ENCODE assay signal across 8 cellular contexts in the genomic region with DNA sequence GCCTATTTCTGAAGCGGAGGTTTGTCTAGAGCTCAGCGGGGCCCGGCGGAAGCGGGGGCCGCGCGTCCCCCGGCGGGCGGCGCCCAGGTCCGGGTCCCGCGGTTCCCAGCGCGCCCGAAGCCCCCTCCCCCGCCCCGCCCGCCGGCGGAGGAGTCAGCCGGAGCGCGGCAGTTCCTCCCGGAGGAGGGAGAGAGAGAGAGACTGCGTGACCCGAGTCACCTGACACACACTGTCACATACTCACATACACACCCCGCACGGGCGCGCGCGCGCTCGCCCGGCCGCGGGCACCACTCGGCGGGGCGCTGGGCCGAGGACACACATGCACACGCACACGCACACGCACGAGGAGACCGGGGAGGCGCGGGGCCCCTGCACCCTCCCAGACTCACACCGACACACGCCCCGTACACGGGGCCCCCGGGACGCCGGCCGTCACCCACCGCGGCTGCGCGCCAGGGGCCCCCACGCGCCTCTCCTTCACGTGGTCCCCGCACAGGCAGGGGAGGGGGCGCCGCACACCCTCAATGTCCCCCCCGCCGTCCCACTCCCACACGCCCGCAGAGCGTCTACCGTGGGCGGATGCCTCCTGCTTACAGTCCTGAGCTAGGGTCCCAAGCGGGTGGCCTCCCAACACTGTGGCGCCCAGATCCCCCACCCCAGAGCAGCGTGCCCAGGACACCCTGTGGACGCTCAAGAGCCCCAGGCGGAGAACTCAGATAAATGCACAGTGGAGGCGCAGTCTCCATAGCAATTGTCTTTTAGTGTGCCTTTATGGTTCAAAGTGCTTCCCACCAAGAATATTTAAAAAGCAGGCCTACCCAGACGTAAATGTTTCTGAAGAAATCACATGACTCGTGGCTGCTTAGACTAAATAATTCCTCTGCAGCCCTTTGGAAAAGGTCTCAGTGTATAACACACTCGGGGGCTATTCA. TPM values are rescaled to one million over a fixed set of nuclear protein-coding genes. Genes with fewer than 3 reads are reported as not detected.
DNase-seq lines count a peak whose midpoint lies in the region; ATAC-seq lines count a peak whose summit lies in the region.

A gene with protein sequence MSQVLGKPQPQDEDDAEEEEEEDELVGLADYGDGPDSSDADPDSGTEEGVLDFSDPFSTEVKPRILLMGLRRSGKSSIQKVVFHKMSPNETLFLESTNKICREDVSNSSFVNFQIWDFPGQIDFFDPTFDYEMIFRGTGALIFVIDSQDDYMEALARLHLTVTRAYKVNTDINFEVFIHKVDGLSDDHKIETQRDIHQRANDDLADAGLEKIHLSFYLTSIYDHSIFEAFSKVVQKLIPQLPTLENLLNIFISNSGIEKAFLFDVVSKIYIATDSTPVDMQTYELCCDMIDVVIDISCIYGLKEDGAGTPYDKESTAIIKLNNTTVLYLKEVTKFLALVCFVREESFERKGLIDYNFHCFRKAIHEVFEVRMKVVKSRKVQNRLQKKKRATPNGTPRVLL (minus strand): TSS at position 203 of the 935 bp plus-strand sequence. CDS start 280 bp downstream, outside the sequence.

- H3K4me2 ChIP-seq in BLaER1 treated with 17β-estradiol and CSF1 and Interleukin-3, amounts not matched to agents 10 nM and 100 nM, result peak within 1 kb of the TSS; percentile 79 to 87 (median 82)

- DNase-seq in GM19240 (ENCODE audit: insufficient read length, low spot score) (peak; percentile 61), NCI-H82 treated with DMSO at 0.1 percent for 48 hours (lab: John Stamatoyannopoulos, UW; ENCODE audit: unreplicated experiment) (peak; percentile 29), naive B cell (peak; percentile 60)
- peak; percentile 62 for DNase-seq in activated T-cell treated with anti-CD3 and anti-CD28 coated beads, Interleukin-2, amount 50 U/mL, for 1 hour

- H3K27ac ChIP-seq in BLaER1 treated with 17β-estradiol and CSF1 and Interleukin-3, amounts not matched to agents 10 nM and 100 nM, result peak within 1 kb of the TSS; percentile 68 to 85 (median 81); a peak in 21 of 22 replicates
- peak within 1 kb of the TSS; percentile 11 for H3K27ac ChIP-seq in stomach smooth muscle (ENCODE audit: low read length)

- peak within 1 kb of the TSS in 5 of 6 donors; percentile 38 to 98 (median 88) for H3K27ac Mint-ChIP-seq in naive B cell

- H3K9ac ChIP-seq in BLaER1 treated with 17β-estradiol and CSF1 and Interleukin-3, amounts not matched to agents 10 nM and 100 nM, result peak within 1 kb of the TSS; percentile 81 to 88 (median 84)
- H3K9ac ChIP-seq in stomach smooth muscle (ENCODE audit: low read length in 2 of 2), result peak within 1 kb of the TSS; percentile 36 to 64

- peaks cover 0 to 36% (median 12%) of the 10 kb centered on the region in 11 experiments; a peak in 9 of 22 replicates for H4K20me1 ChIP-seq in BLaER1 treated with 17β-estradiol and CSF1 and Interleukin-3, amounts not matched to agents 10 nM and 100 nM

- no peaks in the 10 kb centered on the region for H3K27me3 ChIP-seq in BLaER1 treated with 17β-estradiol and CSF1 and Interleukin-3, amounts not matched to agents 10 nM and 100 nM
- no peaks in the 10 kb centered on the region for H3K27me3 ChIP-seq in stomach smooth muscle (ENCODE audit: control insufficient read depth in 1 of 2, insufficient read depth in 2 of 2, low read length in 2 of 2)

- H3K9me3 Mint-ChIP-seq in naive B cell, result no peaks in the 10 kb centered on the region

- H3K36me3 Mint-ChIP-seq in naive B cell, result no peaks in the 10 kb centered on the region

- ATAC-seq in HG03439 (IDR thresholded peaks at IDR 0.05; ENCODE audit: unreplicated experiment), result peak; percentile 82
- peak; percentile 96 for ATAC-seq in esophagus mucosa
- peak; percentile 81 to 83 for ATAC-seq in naive B cell (ENCODE audit: low read depth in 2 of 2)

- peaks cover 22 to 24% (median 23%) of the 10 kb centered on the region in 3 donors for H3K27me3 Mint-ChIP-seq in naive B cell

- H3K9me3 ChIP-seq in BLaER1 treated with 17β-estradiol and CSF1 and Interleukin-3, amounts not matched to agents 10 nM and 100 nM (replicated peaks in 1 of 11), result no peaks in the 10 kb centered on the region
- no peaks in the 10 kb centered on the region for H3K9me3 ChIP-seq in stomach smooth muscle (ENCODE audit: control insufficient read depth in 2 of 2, low read length in 2 of 2)

- peak within 1 kb of the TSS; percentile 71 to 83 (median 76) for H3K4me3 ChIP-seq in BLaER1 treated with 17β-estradiol and CSF1 and Interleukin-3, amounts not matched to agents 10 nM and 100 nM
- peak within 1 kb of the TSS; percentile 67 to 81 for H3K4me3 ChIP-seq in stomach smooth muscle (ENCODE audit: low read length in 2 of 2)

- no peaks in the 10 kb centered on the region for H3K36me3 ChIP-seq in BLaER1 treated with 17β-estradiol and CSF1 and Interleukin-3, amounts not matched to agents 10 nM and 100 nM
- no peaks in the 10 kb centered on the region for H3K36me3 ChIP-seq in stomach smooth muscle (ENCODE audit: control insufficient read depth in 2 of 2, insufficient read depth in 2 of 2, low read length in 2 of 2)

- H3K4me1 Mint-ChIP-seq in naive B cell, result peaks cover 17 to 22% (median 19%) of the 10 kb centered on the region in 3 donors

- peak within 1 kb of the TSS; percentile 92 to 99 (median 95) for H3K4me3 Mint-ChIP-seq in naive B cell

- H3K4me1 ChIP-seq in BLaER1 treated with 17β-estradiol and CSF1 and Interleukin-3, amounts not matched to agents 10 nM and 100 nM, result peaks cover 30 to 44% (median 38%) of the 10 kb centered on the region in 10 experiments
- H3K4me1 ChIP-seq in stomach smooth muscle (ENCODE audit: control insufficient read depth, insufficient read depth, low read length), result peaks cover 15% of the 10 kb centered on the region

RNA-seq across cellular contexts. Expression of the gene that starts here (rescaled TPM):
- total RNA-seq in esophagus mucosa, result 40.4 TPM
- polyA plus RNA-seq in naive B cell (ENCODE audit: low read depth in 6 of 6), result under 1 TPM; 0.21 to 0.68 (median 0.55) TPM

Comparison
In these comparisons a context has a peak if more than half of its experiments do, and no peak if none do; other contexts are left out.
1. Peak in every context shown above with its lines: DNase-seq, ATAC-seq, H3K4me3 ChIP-seq and H3K27ac ChIP-seq.
2. Peak in DNase-seq and ATAC-seq in naive B cell; RNA of the gene not detected or under 1 TPM.